9 cellular contexts compared by ENCODE assay signal in genomic region chr20:44187054-44187762, GRCh38. TPM values are rescaled to one million over a fixed set of nuclear protein-coding genes. Genes with fewer than 3 reads are reported as not detected.
DNase-seq lines count a peak whose midpoint lies in the region; ATAC-seq and TF ChIP-seq lines count a peak whose summit lies in the region.
"Had no signal": no experiment of that assay in that cellular context is flagged by ENCODE, and none has a peak within 500 bp of the region (broad histone marks: within the 10 kb centered on the region; RNA-seq: fewer than 3 reads in every experiment).

Gene JPH2, minus strand, starts transcription at chr20:44187188. Its CDS starts 483 bp downstream, at chr20:44186705.

- no peaks in the 10 kb centered on the region for H3K27me3 ChIP-seq in body of pancreas

- peaks cover 20% of the 10 kb centered on the region for H3K4me1 ChIP-seq in body of pancreas

- CTCF ChIA-PET in activated naive CD4-positive, alpha-beta T cell treated with anti-CD3 and anti-CD28 coated beads, Interleukin-2, amount 10 ng/mL, durations not matched to agents 7 days and 5 days (lab: Charles Lee), result interaction anchor here (0.6 to 6.5 kb wide), 5 partner anchors 8 to 669 kb away, joined by 3 to 114 read pairs (median 3); no protein-coding TSS in a partner anchor

- no peaks in the 10 kb centered on the region for H3K36me3 Mint-ChIP-seq in stimulated activated memory B cell treated with anti-CD40 and anti-IgM and Interleukin-4, amounts not matched to agents 10 μg/mL and 1 μg/mL and 100 μg/mL, for 72 hours
- no peaks in the 10 kb centered on the region for H3K36me3 Mint-ChIP-seq in activated naive CD4-positive, alpha-beta T cell treated with anti-CD3 and anti-CD28 coated beads, Interleukin-2, amount 10 ng/mL, durations not matched to agents 7 days and 5 days

- WGBS in body of pancreas, 2 donors, result 9 to 12% methylated on average over 13 to 24 of the region's 24 CpGs

- DNase-seq in DMS 273 (lab: John Stamatoyannopoulos, UW; ENCODE audit: unreplicated experiment), result peak; percentile 33
- no peak for DNase-seq in DMS 273 treated with DMSO at 0.1 percent for 48 hours (lab: John Stamatoyannopoulos, UW)
- DNase-seq in body of pancreas, result peak; percentile 15 to 47 (median 34)
- peak; percentile 63 for DNase-seq in iris pigment epithelial cell (ENCODE audit: low read depth)
- DNase-seq in activated CD8-positive, alpha-beta memory T cell treated with anti-CD3 and anti-CD28 coated beads, Interleukin-2, amount 50 U/mL, for 4 hours, result no peak
- DNase-seq in activated naive CD4-positive, alpha-beta T cell treated with anti-CD3 and anti-CD28 coated beads, Interleukin-2, amount 10 ng/mL, durations not matched to agents 7 days and 5 days, result no peak

- peaks cover 27% of the 10 kb centered on the region for H3K4me1 Mint-ChIP-seq in stimulated activated memory B cell treated with anti-CD40 and anti-IgM and Interleukin-4, amounts not matched to agents 10 μg/mL and 1 μg/mL and 100 μg/mL, for 72 hours
- H3K4me1 Mint-ChIP-seq in activated naive CD4-positive, alpha-beta T cell treated with anti-CD3 and anti-CD28 coated beads, Interleukin-2, amount 10 ng/mL, durations not matched to agents 7 days and 5 days, result peaks cover 4% of the 10 kb centered on the region

- intact Hi-C loops in body of pancreas (cut with DNase I), result loop anchor here (5.0 kb wide), 1 partner anchor 70 kb away; no protein-coding TSS in a partner anchor

- no peaks in the 10 kb centered on the region for H3K36me3 ChIP-seq in body of pancreas (replicated peaks in 1 of 2; ENCODE audit: insufficient read depth in 1 of 2, low read depth in 2 of 2)

- no peaks in the 10 kb centered on the region for H3K9me3 Mint-ChIP-seq in stimulated activated memory B cell treated with anti-CD40 and anti-IgM and Interleukin-4, amounts not matched to agents 10 μg/mL and 1 μg/mL and 100 μg/mL, for 72 hours
- no peaks in the 10 kb centered on the region for H3K9me3 Mint-ChIP-seq in activated naive CD4-positive, alpha-beta T cell treated with anti-CD3 and anti-CD28 coated beads, Interleukin-2, amount 10 ng/mL, durations not matched to agents 7 days and 5 days

- peak within 1 kb of the TSS in 1 of 2 donors; percentile 8 for H3K4me3 ChIP-seq in body of pancreas

- peak within 1 kb of the TSS in 2 of 4 donors; percentile 6 to 11 for H3K27ac ChIP-seq in body of pancreas
- H3K27ac ChIP-seq: 22Rv1 had no signal

- H3K27me3 Mint-ChIP-seq in stimulated activated memory B cell treated with anti-CD40 and anti-IgM and Interleukin-4, amounts not matched to agents 10 μg/mL and 1 μg/mL and 100 μg/mL, for 72 hours, result peaks cover 53% of the 10 kb centered on the region
- H3K27me3 Mint-ChIP-seq in activated naive CD4-positive, alpha-beta T cell treated with anti-CD3 and anti-CD28 coated beads, Interleukin-2, amount 10 ng/mL, durations not matched to agents 7 days and 5 days, result peaks cover 67% of the 10 kb centered on the region

- ATAC-seq in body of pancreas, result peak; percentile 60
- peak; percentile 34 for ATAC-seq in stimulated activated memory B cell treated with anti-CD40 and anti-IgM and Interleukin-4, amounts not matched to agents 10 μg/mL and 1 μg/mL and 100 μg/mL, for 72 hours
- ATAC-seq in GM19467 (IDR thresholded peaks at IDR 0.05; ENCODE audit: unreplicated experiment), result no peak

- TF ChIP-seq POLR2A in body of pancreas (IDR thresholded peaks at IDR 0.05), result no peak

- no peak within 1 kb of the TSS for H3K27ac Mint-ChIP-seq in stimulated activated memory B cell treated with anti-CD40 and anti-IgM and Interleukin-4, amounts not matched to agents 10 μg/mL and 1 μg/mL and 100 μg/mL, for 72 hours
- H3K27ac Mint-ChIP-seq in activated naive CD4-positive, alpha-beta T cell treated with anti-CD3 and anti-CD28 coated beads, Interleukin-2, amount 10 ng/mL, durations not matched to agents 7 days and 5 days, result no peak within 1 kb of the TSS

- no peaks in the 10 kb centered on the region for H3K9me3 ChIP-seq in body of pancreas

- peak within 1 kb of the TSS; percentile 44 for H3K4me3 Mint-ChIP-seq in stimulated activated memory B cell treated with anti-CD40 and anti-IgM and Interleukin-4, amounts not matched to agents 10 μg/mL and 1 μg/mL and 100 μg/mL, for 72 hours
- no peak within 1 kb of the TSS for H3K4me3 Mint-ChIP-seq in activated naive CD4-positive, alpha-beta T cell treated with anti-CD3 and anti-CD28 coated beads, Interleukin-2, amount 10 ng/mL, durations not matched to agents 7 days and 5 days

- TF ChIP-seq CTCF in body of pancreas (IDR thresholded peaks at IDR 0.05), result no peak

RNA-seq across cellular contexts. Expression of gene JPH2, which starts in this region (rescaled TPM):
- total RNA-seq in body of pancreas, result 1 to 10 TPM; 1.6 to 2.1 TPM

Comparison
In these comparisons a context has a peak if more than half of its experiments do, and no peak if none do; other contexts are left out.
1. DNase-seq: peak in DMS 273 (single experiment), body of pancreas (4 of 4) and iris pigment epithelial cell (single experiment); none in DMS 273 treated with DMSO at 0.1 percent for 48 hours (single experiment), activated CD8-positive, alpha-beta memory T cell treated with anti-CD3 and anti-CD28 coated beads, Interleukin-2, amount 50 U/mL, for 4 hours (single experiment) and activated naive CD4-positive, alpha-beta T cell treated with anti-CD3 and anti-CD28 coated beads, Interleukin-2, amount 10 ng/mL, durations not matched to agents 7 days and 5 days (single experiment).